In the genomic region with DNA sequence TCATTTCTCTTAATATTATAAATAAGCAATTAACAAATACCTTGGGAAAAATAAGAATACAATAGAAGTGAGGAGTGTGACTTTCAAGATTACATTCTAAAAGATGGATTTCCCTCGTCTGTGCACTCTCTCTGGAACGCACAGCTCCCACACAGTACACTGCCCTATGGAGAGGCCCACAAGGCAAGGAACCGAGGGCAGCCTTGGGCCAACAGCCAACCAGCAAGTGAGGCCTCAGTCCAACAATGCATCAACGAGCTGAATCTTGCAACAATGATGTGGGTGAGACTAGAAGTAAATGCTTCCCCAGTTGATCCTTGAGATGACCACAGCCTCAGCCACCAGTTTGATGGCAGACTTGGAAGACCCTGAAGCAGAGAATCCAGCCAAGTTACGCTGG, we compare ENCODE assay signal across 15 cellular contexts. TPM values are rescaled to one million over a fixed set of nuclear protein-coding genes. Genes with fewer than 3 reads are reported as not detected.
DNase-seq lines count a peak whose midpoint lies in the region; ATAC-seq, FAIRE-seq and TF ChIP-seq lines count a peak whose summit lies in the region.
"Had no signal": no experiment of that assay in that cellular context is flagged by ENCODE, and none has a peak within 500 bp of the region (broad histone marks: within the 10 kb centered on the region; RNA-seq: fewer than 3 reads in every experiment).

No MANE protein-coding gene starts in this region.

- intact Hi-C loops in CD4-positive, alpha-beta memory T cell (cut with micrococcal nuclease), result loop anchor here (10.0 kb wide), 1 partner anchor 424 kb away; a partner anchor contains a TSS

- no peak overlapping the region for H4K8ac ChIP-seq in neuronal stem cell (ENCODE audit: low read depth, low read length)

- peak overlapping the region in 5 of 7 donors; percentile 1 to 83 (median 32) for H3K27ac Mint-ChIP-seq in CD4-positive, alpha-beta memory T cell
- peak overlapping the region; percentile 15 for H3K27ac Mint-ChIP-seq in activated T-helper 17 cell treated with anti-CD3 and anti-CD28 coated beads, Interleukin-2, amount 50 U/mL, for 72 hours

- H2BK120ac ChIP-seq in neuronal stem cell (ENCODE audit: low read depth, low read length), result no peak overlapping the region

- H2AFZ ChIP-seq in neuronal stem cell (ENCODE audit: low read length), result no peak overlapping the region

- H3K27ac ChIP-seq in A549 (peak overlapping the region; percentile 5 to 9; a peak in 1 of 6 replicates), neuronal stem cell (replicated peaks; ENCODE audit: low read length) (no peak overlapping the region)
- H3K27ac ChIP-seq in CD4-positive, alpha-beta memory T cell (ENCODE audit: low read depth, low read length), result no peak overlapping the region
- H3K27ac ChIP-seq: BLaER1 had no signal

- no peak overlapping the region for H2AK5ac ChIP-seq in neuronal stem cell (ENCODE audit: low read depth, low read length)

- DNase-seq in A549 (ENCODE audit: low read depth in 1 of 2, low spot score in 1 of 2), result no peak
- DNase-seq in CD4-positive, alpha-beta memory T cell, result no peak
- DNase-seq in neuronal stem cell (ENCODE audit: low spot score), result no peak
- no peak for DNase-seq in NCI-H2196 (lab: John Stamatoyannopoulos, UW; ENCODE audit: unreplicated experiment)
- no peak for DNase-seq in DMS114 treated with DMSO at 0.1 percent for 48 hours (lab: John Stamatoyannopoulos, UW; ENCODE audit: unreplicated experiment)
- DNase-seq: COR-L47, MG63, NCI-H1092 treated with DMSO at 0.1 percent for 48 hours, NCI-H1694 treated with DMSO at 0.1 percent for 48 hours, PC-3 had no signal

- TF ChIP-seq CTCF in A549 (IDR thresholded peaks at IDR 0.05), result no peak

- ATAC-seq in A549 (no peak), HG03342 (IDR thresholded peaks at IDR 0.05; ENCODE audit: unreplicated experiment) (no peak)
- no peak for ATAC-seq in activated T-helper 17 cell treated with anti-CD3 and anti-CD28 coated beads, Interleukin-2, amount 50 U/mL, for 72 hours (replicated peaks)
- ATAC-seq: PC-3 had no signal

- no peak for TF ChIP-seq POLR2A in A549 (IDR thresholded peaks at IDR 0.05; ENCODE audit: low read length)

- H3K4me2 ChIP-seq in A549 (no peak overlapping the region), neuronal stem cell (ENCODE audit: insufficient read depth, low read length, poor library complexity, severe bottlenecking) (no peak overlapping the region)

- no peak overlapping the region for H2BK5ac ChIP-seq in neuronal stem cell (ENCODE audit: low read length)

- H3K14ac ChIP-seq in neuronal stem cell (ENCODE audit: low read length), result no peak overlapping the region

- H3K9ac ChIP-seq in neuronal stem cell (ENCODE audit: low read depth, low read length, poor library complexity), result peak overlapping the region; percentile 30
- H3K9ac ChIP-seq: BLaER1 had no signal

- H2BK12ac ChIP-seq in neuronal stem cell (ENCODE audit: low read length), result no peak overlapping the region

- CTCF ChIA-PET in A549 (lab: Yijun Ruan, JAX), result interaction anchor here (0.7 to 9.5 kb wide), 9 partner anchors 10 to 198 kb away, joined by 3 to 133 read pairs (median 6); a partner anchor contains a TSS
- CTCF ChIA-PET in CD4-positive, alpha-beta memory T cell (lab: Charles Lee; ENCODE audit: partially characterized antibody), result interaction anchor here (3.1 kb wide), 1 partner anchor 66 kb away, joined by 12 read pairs; no protein-coding TSS in a partner anchor

- H3K4me1 ChIP-seq in A549 (peaks cover 32% of the 10 kb centered on the region), neuronal stem cell (ENCODE audit: control insufficient read depth in 2 of 2, insufficient read depth in 1 of 2, low read depth in 1 of 2, low read length in 2 of 2) (peaks cover 0 to 3% of the 10 kb centered on the region in 2 donors)
- H3K4me1 ChIP-seq in CD4-positive, alpha-beta memory T cell (ENCODE audit: insufficient read depth, low read length), result peaks cover 40% of the 10 kb centered on the region

- no peak for TF ChIP-seq RAD21 in A549 (conservative IDR thresholded peaks at IDR 0.05 in 1 of 2, IDR thresholded peaks at IDR 0.05 in 1 of 2)

- H2BK15ac ChIP-seq in neuronal stem cell (ENCODE audit: low read length), result no peak overlapping the region

- H3K4me3 ChIP-seq in A549, result no peak overlapping the region
- H3K4me3 ChIP-seq in CD4-positive, alpha-beta memory T cell (ENCODE audit: low read length in 2 of 2), result no peak overlapping the region
- H3K4me3 ChIP-seq in neuronal stem cell (ENCODE audit: low read length in 2 of 2), result no peak overlapping the region
- H3K4me3 ChIP-seq: BLaER1, MG63 had no signal

- FAIRE-seq in A549 (lab: Jason Lieb, UNC), result no peak
- FAIRE-seq: GM19239 had no signal

- 70% methylated on average over 5 of the region's 5 CpGs for WGBS in A549 (ENCODE audit: missing lambda C conversion rate)
- WGBS in neuronal stem cell (ENCODE audit: extremely low coverage in 2 of 2, insufficient read length in 2 of 2, insufficient replicate concordance in 1 of 2), 2 donors, result no CpG with 5 or more reads among the region's 5 CpGs

- no peak overlapping the region for H3K23ac ChIP-seq in neuronal stem cell (ENCODE audit: low read depth, low read length, poor library complexity)

- H3K27me3 Mint-ChIP-seq in CD4-positive, alpha-beta memory T cell, result no peaks in the 10 kb centered on the region
- H3K27me3 Mint-ChIP-seq in activated T-helper 17 cell treated with anti-CD3 and anti-CD28 coated beads, Interleukin-2, amount 50 U/mL, for 72 hours, result no peaks in the 10 kb centered on the region

- no peaks in the 10 kb centered on the region for H3K27me3 ChIP-seq in CD4-positive, alpha-beta memory T cell (ENCODE audit: insufficient read depth, low read length)
- H3K27me3 ChIP-seq in neuronal stem cell (ENCODE audit: control insufficient read depth in 3 of 3, insufficient read depth in 3 of 3, low read depth in 1 of 3, low read length in 3 of 3), result no peaks in the 10 kb centered on the region
- H3K27me3 ChIP-seq: BLaER1, MG63 had no signal

- no peak for TF ChIP-seq EP300 in A549 (IDR thresholded peaks at IDR 0.05)

- H3K9me3 ChIP-seq in A549, result peaks cover 4% of the 10 kb centered on the region; the same call in 1 of the 3 replicates
- H3K9me3 ChIP-seq in CD4-positive, alpha-beta memory T cell (ENCODE audit: control insufficient read depth in 1 of 2, low read length in 2 of 2), result no peaks in the 10 kb centered on the region
- H3K9me3 ChIP-seq in neuronal stem cell (replicated peaks in 1 of 2; ENCODE audit: control insufficient read depth in 2 of 2, insufficient read depth in 1 of 2, low read depth in 1 of 2, low read length in 2 of 2), result peaks cover 16 to 22% of the 10 kb centered on the region in 2 donors
- H3K9me3 ChIP-seq: MG63 had no signal

- no peak overlapping the region for H3K18ac ChIP-seq in neuronal stem cell (ENCODE audit: low read length)

- peaks cover 24 to 65% (median 35%) of the 10 kb centered on the region in 4 donors for H3K4me1 Mint-ChIP-seq in CD4-positive, alpha-beta memory T cell
- H3K4me1 Mint-ChIP-seq in activated T-helper 17 cell treated with anti-CD3 and anti-CD28 coated beads, Interleukin-2, amount 50 U/mL, for 72 hours, result peaks cover 24% of the 10 kb centered on the region

- no peaks in the 10 kb centered on the region for H3K9me3 Mint-ChIP-seq in CD4-positive, alpha-beta memory T cell
- no peaks in the 10 kb centered on the region for H3K9me3 Mint-ChIP-seq in activated T-helper 17 cell treated with anti-CD3 and anti-CD28 coated beads, Interleukin-2, amount 50 U/mL, for 72 hours

- no peak overlapping the region for H3K4ac ChIP-seq in neuronal stem cell (ENCODE audit: low read length)

- H3K4me3 Mint-ChIP-seq in CD4-positive, alpha-beta memory T cell, result peak overlapping the region in 1 of 8 donors; percentile 36
- H3K4me3 Mint-ChIP-seq in activated T-helper 17 cell treated with anti-CD3 and anti-CD28 coated beads, Interleukin-2, amount 50 U/mL, for 72 hours, result no peak overlapping the region

- POLR2A ChIA-PET in A549 (lab: Yijun Ruan, JAX), result interaction anchor here (0.6 kb wide), 1 partner anchor 54 kb away, joined by 4 read pairs; no protein-coding TSS in a partner anchor
- POLR2A ChIA-PET in CD4-positive, alpha-beta memory T cell (lab: Charles Lee; ENCODE audit: partially characterized antibody), result interaction anchor here (1.9 kb wide), 1 partner anchor 38 kb away, joined by 6 read pairs; no protein-coding TSS in a partner anchor

- H4K91ac ChIP-seq in neuronal stem cell (ENCODE audit: low read depth, low read length, poor library complexity), result no peak overlapping the region

- peaks cover 27 to 39% of the 10 kb centered on the region in 2 donors for H3K36me3 Mint-ChIP-seq in CD4-positive, alpha-beta memory T cell
- H3K36me3 Mint-ChIP-seq in activated T-helper 17 cell treated with anti-CD3 and anti-CD28 coated beads, Interleukin-2, amount 50 U/mL, for 72 hours (ENCODE audit: low read depth), result peaks cover 27% of the 10 kb centered on the region

- no peaks in the 10 kb centered on the region for H3K36me3 ChIP-seq in CD4-positive, alpha-beta memory T cell (ENCODE audit: insufficient read depth, low read length)
- peaks cover 22 to 48% of the 10 kb centered on the region in 2 donors for H3K36me3 ChIP-seq in neuronal stem cell (replicated peaks in 1 of 2; ENCODE audit: control insufficient read depth in 2 of 2, insufficient read depth in 2 of 2, low read length in 2 of 2)
- H3K36me3 ChIP-seq: MG63 had no signal

- H3K79me1 ChIP-seq in neuronal stem cell (ENCODE audit: low read depth, low read length), result peaks cover 2% of the 10 kb centered on the region

RNA-seq across cellular contexts. Expression of a gene that starts 34.5 kb away (rescaled TPM):
- polyA plus RNA-seq in A549 (2011; rRNA removed) (not detected in 2 replicates), A549 (2017; fragmentation: RNase III; extraction: RNeasy Plus Mini Kit Qiagen cat#74134 plus additional on column Dnase treatment) (not detected in 3 replicates)
- polyA plus RNA-seq in A549 (2012; cell fraction: cytosol; rRNA removed), result not detected in 2 replicates
- polyA plus RNA-seq in A549 (2012; cell fraction: nucleus; rRNA removed), result not detected in 2 replicates
- not detected in 2 replicates for polyA minus RNA-seq in A549 (2011; rRNA and poly(A)+ RNA removed)
- not detected for total RNA-seq in CD4-positive, alpha-beta memory T cell
- not detected for polyA plus RNA-seq in CD4-positive, alpha-beta memory T cell
- total RNA-seq in activated T-helper 17 cell treated with anti-CD3 and anti-CD28 coated beads, Interleukin-2, amount 50 U/mL, for 72 hours, result not detected
- not detected for polyA plus RNA-seq in neuronal stem cell (2013, experiment 1 of 2)
- polyA plus RNA-seq in neuronal stem cell (2013, experiment 2 of 2), result 0.07 TPM
- total RNA-seq: PC-3, SK-MEL-5 had no signal

RNA-seq across cellular contexts. Expression of a gene that starts 40.6 kb away (rescaled TPM):
- polyA plus RNA-seq in A549 (2011; rRNA removed) (39.5 and 43.4 TPM in 2 replicates), A549 (2017; fragmentation: RNase III; extraction: RNeasy Plus Mini Kit Qiagen cat#74134 plus additional on column Dnase treatment) (33.0 to 36.4 TPM (median 33.9 TPM) in 3 replicates)
- polyA plus RNA-seq in A549 (2012; cell fraction: cytosol; rRNA removed), result 17.3 and 21.1 TPM in 2 replicates
- polyA plus RNA-seq in A549 (2012; cell fraction: nucleus; rRNA removed), result 15.5 and 24.5 TPM in 2 replicates
- polyA minus RNA-seq in A549 (2011; rRNA and poly(A)+ RNA removed), result 30.7 and 32.9 TPM in 2 replicates
- total RNA-seq in CD4-positive, alpha-beta memory T cell, result 10 to 100 TPM; 26.2 to 26.6 TPM
- 10 to 100 TPM; 18.5 to 22.3 TPM for polyA plus RNA-seq in CD4-positive, alpha-beta memory T cell
- total RNA-seq in activated T-helper 17 cell treated with anti-CD3 and anti-CD28 coated beads, Interleukin-2, amount 50 U/mL, for 72 hours, result 10 to 100 TPM; 20.4 to 32.9 TPM
- polyA plus RNA-seq in neuronal stem cell (2013, experiment 1 of 2), result 6.6 TPM
- polyA plus RNA-seq in neuronal stem cell (2013, experiment 2 of 2), result 6.4 TPM

RNA-seq across cellular contexts. Expression of a gene that starts 40.6 kb away (rescaled TPM):
- polyA plus RNA-seq in A549 (2011; rRNA removed) (3.4 and 4.3 TPM in 2 replicates), A549 (2017; fragmentation: RNase III; extraction: RNeasy Plus Mini Kit Qiagen cat#74134 plus additional on column Dnase treatment) (4.0 to 5.3 TPM (median 4.2 TPM) in 3 replicates)
- 2.3 and 3.1 TPM in 2 replicates for polyA plus RNA-seq in A549 (2012; cell fraction: cytosol; rRNA removed)
- 4.7 and 4.8 TPM in 2 replicates for polyA plus RNA-seq in A549 (2012; cell fraction: nucleus; rRNA removed)
- polyA minus RNA-seq in A549 (2011; rRNA and poly(A)+ RNA removed), result 6.7 and 6.9 TPM in 2 replicates
- 10 to 100 TPM; 10.8 to 11.5 TPM for total RNA-seq in CD4-positive, alpha-beta memory T cell
- 1 to 10 TPM; 3.6 to 8.0 TPM for polyA plus RNA-seq in CD4-positive, alpha-beta memory T cell
- total RNA-seq in activated T-helper 17 cell treated with anti-CD3 and anti-CD28 coated beads, Interleukin-2, amount 50 U/mL, for 72 hours, result 1 to 10 TPM; 6.5 to 7.0 TPM
- polyA plus RNA-seq in neuronal stem cell (2013, experiment 1 of 2), result 4.5 TPM
- 4.4 TPM for polyA plus RNA-seq in neuronal stem cell (2013, experiment 2 of 2)

RNA-seq across cellular contexts. Expression of a gene that starts 47.6 kb away (rescaled TPM):
- not detected in 2 replicates for polyA plus RNA-seq in A549 (2011; rRNA removed)
- polyA plus RNA-seq in A549 (2012; cell fraction: cytosol; rRNA removed), result not detected in 2 replicates
- polyA plus RNA-seq in A549 (2012; cell fraction: nucleus; rRNA removed), result not detected in 2 replicates
- not detected in 3 replicates for polyA plus RNA-seq in A549 (2017; fragmentation: RNase III; extraction: RNeasy Plus Mini Kit Qiagen cat#74134 plus additional on column Dnase treatment)
- not detected in 2 replicates for polyA minus RNA-seq in A549 (2011; rRNA and poly(A)+ RNA removed)
- 1 to 10 TPM in 1 of 2 experiments, not detected in 1; 1.5 TPM for total RNA-seq in CD4-positive, alpha-beta memory T cell
- polyA plus RNA-seq in CD4-positive, alpha-beta memory T cell, result under 1 TPM in 1 of 2 donors, not detected in 1; 1.00 TPM
- total RNA-seq in activated T-helper 17 cell treated with anti-CD3 and anti-CD28 coated beads, Interleukin-2, amount 50 U/mL, for 72 hours, result not detected
- polyA plus RNA-seq in neuronal stem cell (2013, experiment 1 of 2), result 0.17 TPM
- polyA plus RNA-seq in neuronal stem cell (2013, experiment 2 of 2), result 0.12 TPM
- total RNA-seq: PC-3, SK-MEL-5 had no signal

RNA-seq across cellular contexts. Expression of a gene that starts 54.3 kb away (rescaled TPM):
- 3.8 and 5.3 TPM in 2 replicates for polyA plus RNA-seq in A549 (2011; rRNA removed)
- polyA plus RNA-seq in A549 (2012; cell fraction: cytosol; rRNA removed), result 4.1 and 5.5 TPM in 2 replicates
- 11.4 and 13.2 TPM in 2 replicates for polyA plus RNA-seq in A549 (2012; cell fraction: nucleus; rRNA removed)
- polyA plus RNA-seq in A549 (2017; fragmentation: RNase III; extraction: RNeasy Plus Mini Kit Qiagen cat#74134 plus additional on column Dnase treatment), result 2.8 to 4.2 TPM (median 3.8 TPM) in 3 replicates
- polyA minus RNA-seq in A549 (2011; rRNA and poly(A)+ RNA removed), result 5.5 and 5.6 TPM in 2 replicates
- total RNA-seq in CD4-positive, alpha-beta memory T cell, result 1 to 10 TPM; 7.0 to 7.9 TPM
- under 1 TPM; 0.78 to 0.86 TPM for polyA plus RNA-seq in CD4-positive, alpha-beta memory T cell
- 1 to 10 TPM in 1 of 2 donors, under 1 TPM in 1; 0.82 to 3.1 TPM for total RNA-seq in activated T-helper 17 cell treated with anti-CD3 and anti-CD28 coated beads, Interleukin-2, amount 50 U/mL, for 72 hours
- polyA plus RNA-seq in neuronal stem cell (2013, experiment 1 of 2), result 8.4 TPM
- polyA plus RNA-seq in neuronal stem cell (2013, experiment 2 of 2), result 8.7 TPM

Comparison
In these comparisons a context has a peak if more than half of its experiments do, and no peak if none do; other contexts are left out.
1. H3K27ac ChIP-seq: peak in A549 (2 of 2); none in CD4-positive, alpha-beta memory T cell (single experiment) and neuronal stem cell (single experiment).